Comparison of ENCODE assay signal across 24 cellular contexts in genomic region chr15:79160211-79160610, GRCh38.
DNase-seq lines count a peak whose midpoint lies in the region; ATAC-seq and TF ChIP-seq lines count a peak whose summit lies in the region.
"Had no signal": no experiment of that assay in that cellular context is flagged by ENCODE, and none has a peak within 500 bp of the region (broad histone marks: within the 10 kb centered on the region; RNA-seq: fewer than 3 reads in every experiment).

No MANE protein-coding gene starts in this region.

- H3K9me2 ChIP-seq in GM23248 (ENCODE audit: insufficient read depth) (no peaks in the 10 kb centered on the region), Karpas-422 (replicated peaks; ENCODE audit: insufficient read depth, low read length) (no peaks in the 10 kb centered on the region)

- H4K8ac ChIP-seq in trophoblast cell (ENCODE audit: low read depth, low read length) = no peak overlapping the region

- H2BK5ac ChIP-seq in trophoblast cell (ENCODE audit: low read depth, low read length, poor library complexity) = no peak overlapping the region

- H3K79me1 ChIP-seq in trophoblast cell (ENCODE audit: low read length) = no peaks in the 10 kb centered on the region

- peak; percentile 28; the same call in 2 of the 3 replicates for ATAC-seq in RWPE2 (ENCODE audit: low read depth)
- ATAC-seq in HG03095 (IDR thresholded peaks at IDR 0.05; ENCODE audit: unreplicated experiment) = no peak
- no peak for ATAC-seq in GM21447 (IDR thresholded peaks at IDR 0.05; ENCODE audit: unreplicated experiment)
- ATAC-seq: activated T-cell treated with anti-CD3 and anti-CD28 coated beads, Interleukin-2, amount 50 U/mL, for 72 hours; effector memory CD8-positive, alpha-beta T cell had no signal

- no peak overlapping the region for H3K23ac ChIP-seq in trophoblast cell (ENCODE audit: low read length)

- no peak overlapping the region for H2BK12ac ChIP-seq in trophoblast cell (ENCODE audit: low read length)

- no peak overlapping the region for H3K4me2 ChIP-seq in GM23248 (ENCODE audit: unreplicated experiment)
- H3K4me2 ChIP-seq in trophoblast cell (ENCODE audit: low read length) = no peak overlapping the region
- H3K4me2 ChIP-seq in Karpas-422 (ENCODE audit: low read depth, low read length, poor library complexity, severe bottlenecking) = no peak overlapping the region
- H3K4me2 ChIP-seq: smooth muscle cell had no signal

- H3K36me3 ChIP-seq in GM23248 (ENCODE audit: low read depth) = no peaks in the 10 kb centered on the region
- no peaks in the 10 kb centered on the region for H3K36me3 ChIP-seq in RWPE2 (ENCODE audit: low read depth)
- H3K36me3 ChIP-seq in trophoblast cell (ENCODE audit: control insufficient read depth in 1 of 2, insufficient read depth in 2 of 2, low read length in 2 of 2) = no peaks in the 10 kb centered on the region
- no peaks in the 10 kb centered on the region for H3K36me3 ChIP-seq in Karpas-422 (ENCODE audit: insufficient read depth, low read length)
- H3K36me3 ChIP-seq: transverse colon had no signal

- peak overlapping the region; percentile 5; the same call in 1 of the 2 replicates for H3K27ac ChIP-seq in GM23248
- no peak overlapping the region for H3K27ac ChIP-seq in RWPE2 (ENCODE audit: poor library complexity, severe bottlenecking)
- no peak overlapping the region for H3K27ac ChIP-seq in trophoblast cell (ENCODE audit: low read depth, low read length)
- no peak overlapping the region for H3K27ac ChIP-seq in Karpas-422 (ENCODE audit: low read length)
- H3K27ac ChIP-seq: transverse colon had no signal

- WGBS in GM23248 (ENCODE audit: low coverage in 1 of 2, low lambda C conversion rate in 2 of 2, missing lambda C conversion rate in 2 of 2), 2 experiments = 25 to 28% methylated on average over 2 of the region's 2 CpGs
- WGBS in trophoblast cell (ENCODE audit: extremely low coverage, insufficient coverage, insufficient read length) = no CpG with 5 or more reads among the region's 2 CpGs

- H3K4ac ChIP-seq in trophoblast cell (ENCODE audit: low read depth, low read length) = no peak overlapping the region

- no peak overlapping the region for H4K12ac ChIP-seq in trophoblast cell (ENCODE audit: low read depth, low read length)

- H3K9ac ChIP-seq in GM23248 = no peak overlapping the region
- no peak overlapping the region for H3K9ac ChIP-seq in trophoblast cell (ENCODE audit: low read length)
- no peak overlapping the region for H3K9ac ChIP-seq in Karpas-422 (ENCODE audit: low read length)

- H3K27me3 ChIP-seq in GM23248 (replicated peaks; ENCODE audit: insufficient read depth) (0 out of 2 replicates have a peak, but pooled peaks cover 10% of the 10 kb centered on the region), RWPE2 (ENCODE audit: insufficient read depth, poor library complexity, severe bottlenecking) (no peaks in the 10 kb centered on the region), trophoblast cell (ENCODE audit: insufficient read depth, low read length) (no peaks in the 10 kb centered on the region), Karpas-422 (ENCODE audit: low read length) (no peaks in the 10 kb centered on the region)
- H3K27me3 ChIP-seq: transverse colon had no signal

- DNase-seq in GM23248 (peak; percentile 79), RWPE2 (ENCODE audit: low spot score) (no peak), foreskin melanocyte (peak; percentile 82), trophoblast cell (peak; percentile 59 to 97), DMS79 treated with DMSO at 0.1 percent for 48 hours (lab: John Stamatoyannopoulos, UW) (no peak), Karpas-422 (no peak)
- DNase-seq: activated CD4-positive, CD25-positive, alpha-beta regulatory T cell treated with anti-CD3 and anti-CD28 coated beads, Interleukin-2, amount 50 U/mL, for 72 hours; activated CD8-positive, alpha-beta memory T cell treated with anti-CD3 and anti-CD28 coated beads for 24 hours; activated T-cell treated with anti-CD3 and anti-CD28 coated beads, Interleukin-2, amount 50 U/mL, for 72 hours; CD4-positive, alpha-beta memory T cell; DMS153; effector memory CD8-positive, alpha-beta T cell; H7; immature natural killer cell; KG1; NCI-H1105 treated with DMSO at 0.1 percent for 48 hours; NCI-H510A treated with DMSO at 0.1 percent for 48 hours; RPMI8226; stimulated activated CD4-positive, alpha-beta T cell treated with anti-CD3 and anti-CD28 coated beads, Interleukin-2, amount 100 ng/mL, for 48 hours; stimulated activated naive CD4-positive, alpha-beta T cell treated with Interleukin-2 at 50 U/mL for 16 hours; transverse colon had no signal

- no peaks in the 10 kb centered on the region for H4K20me1 ChIP-seq in GM23248 (ENCODE audit: insufficient read depth)
- H4K20me1 ChIP-seq in Karpas-422 (ENCODE audit: insufficient read depth, low read depth, low read length) = no peaks in the 10 kb centered on the region

- TF ChIP-seq CTCF in RWPE2 (IDR thresholded peaks at IDR 0.05; ENCODE audit: poor library complexity, severe bottlenecking) = no peak

- H3K79me2 ChIP-seq in GM23248 (ENCODE audit: insufficient read depth) = no peaks in the 10 kb centered on the region
- H3K79me2 ChIP-seq in trophoblast cell (ENCODE audit: control insufficient read depth, insufficient read depth, low read length, poor library complexity) = no peaks in the 10 kb centered on the region
- no peaks in the 10 kb centered on the region for H3K79me2 ChIP-seq in Karpas-422 (ENCODE audit: low read length)

- in situ Hi-C loops in GM23248 (cut with MboI) = no loop called here

- no peak overlapping the region for H2BK120ac ChIP-seq in trophoblast cell (ENCODE audit: insufficient read depth, low read length, poor library complexity)

- no peak overlapping the region for H2AK5ac ChIP-seq in trophoblast cell (ENCODE audit: low read length)

- no peak overlapping the region for H3K18ac ChIP-seq in trophoblast cell (ENCODE audit: low read length)

- H3K4me3 ChIP-seq in GM23248 (no peak overlapping the region), RWPE2 (ENCODE audit: severe bottlenecking) (no peak overlapping the region), trophoblast cell (ENCODE audit: low read depth, low read length) (no peak overlapping the region), Karpas-422 (ENCODE audit: low read length) (no peak overlapping the region)
- H3K4me3 ChIP-seq: smooth muscle cell, transverse colon had no signal

- no peaks in the 10 kb centered on the region for H3F3A ChIP-seq in GM23248 (ENCODE audit: insufficient read depth)

- H2AFZ ChIP-seq in GM23248 (no peak overlapping the region), trophoblast cell (ENCODE audit: insufficient read depth, low read length, poor library complexity) (no peak overlapping the region), Karpas-422 (ENCODE audit: low read length) (no peak overlapping the region)

- no peak overlapping the region for H3K14ac ChIP-seq in trophoblast cell (ENCODE audit: low read length)

- H3K4me1 ChIP-seq in GM23248 (ENCODE audit: insufficient read depth) (no peaks in the 10 kb centered on the region), RWPE2 (ENCODE audit: insufficient read depth, poor library complexity, severe bottlenecking) (peaks cover 12% of the 10 kb centered on the region), trophoblast cell (ENCODE audit: control insufficient read depth in 1 of 2, insufficient read depth in 2 of 2, low read length in 2 of 2) (no peaks in the 10 kb centered on the region), Karpas-422 (ENCODE audit: low read length) (peaks cover 3% of the 10 kb centered on the region)
- H3K4me1 ChIP-seq: transverse colon had no signal

- no peak overlapping the region for H4K91ac ChIP-seq in trophoblast cell (ENCODE audit: low read depth, low read length)

- H3K9me3 ChIP-seq in GM23248 (ENCODE audit: low read depth) (no peaks in the 10 kb centered on the region), RWPE2 (ENCODE audit: severe bottlenecking) (no peaks in the 10 kb centered on the region), trophoblast cell (ENCODE audit: insufficient read depth, low read depth, low read length) (no peaks in the 10 kb centered on the region), Karpas-422 (ENCODE audit: low read length) (no peaks in the 10 kb centered on the region)
- H3K9me3 ChIP-seq: transverse colon had no signal

Comparison
In these comparisons a context has a peak if more than half of its experiments do, and no peak if none do; other contexts are left out.
1. DNase-seq: peak in GM23248 (single experiment), foreskin melanocyte (single experiment) and trophoblast cell (2 of 2); none in RWPE2 (single experiment), DMS79 treated with DMSO at 0.1 percent for 48 hours (single experiment) and Karpas-422 (single experiment).